Comparison of ENCODE assay signal across 20 cellular contexts in genomic region chr10:29107866-29108498, GRCh38.
"Had no signal": no experiment of that assay in that cellular context is flagged by ENCODE, and none has a peak within 500 bp of the region (broad histone marks: within the 10 kb centered on the region; RNA-seq: fewer than 3 reads in every experiment).

No MANE protein-coding gene starts in this region.

- H3K4me3 Mint-ChIP-seq: natural killer cell; neural crest cell; stimulated activated effector memory CD8-positive, alpha-beta T cell treated with anti-CD3 and anti-CD28 coated beads, Interleukin-12 subunit alpha, Interleukin-12 subunit beta, amount 100 ng/mL, for 72 hours had no signal

- H3K4me2 ChIP-seq: smooth muscle cell had no signal

- H3K9me3 ChIP-seq: ovary, stomach, thoracic aorta, transverse colon had no signal

- H3K4me3 ChIP-seq: coronary artery, ovary, smooth muscle cell, stomach, thoracic aorta, transverse colon had no signal

- DNase-seq: effector CD4-positive, alpha-beta T cell; foreskin melanocyte; head of caudate nucleus; hippocampal formation; left colon; left ventricle myocardium superior; natural killer cell; nucleus accumbens; ovary; right cardiac atrium; stimulated activated CD4-positive, alpha-beta T cell treated with anti-CD3 and anti-CD28 coated beads, Interleukin-2, amount 100 ng/mL, for 48 hours; stimulated activated CD8-positive, alpha-beta memory T cell treated with anti-CD3 and anti-CD28 coated beads, Interleukin-4, amount 100 ng/mL, for 48 hours; stomach; substantia nigra; transverse colon had no signal

- H3K36me3 Mint-ChIP-seq: natural killer cell; stimulated activated effector memory CD8-positive, alpha-beta T cell treated with anti-CD3 and anti-CD28 coated beads, Interleukin-12 subunit alpha, Interleukin-12 subunit beta, amount 100 ng/mL, for 72 hours had no signal

- ATAC-seq: left colon, left ventricle myocardium superior, natural killer cell, right cardiac atrium had no signal

- H3K4me1 Mint-ChIP-seq: natural killer cell; stimulated activated effector memory CD8-positive, alpha-beta T cell treated with anti-CD3 and anti-CD28 coated beads, Interleukin-12 subunit alpha, Interleukin-12 subunit beta, amount 100 ng/mL, for 72 hours had no signal

- H3K27ac ChIP-seq: coronary artery, ovary, thoracic aorta, transverse colon had no signal

- H3K27me3 ChIP-seq: ovary, stomach, transverse colon had no signal

- H3K9me3 Mint-ChIP-seq: neural crest cell had no signal

- H3K36me3 ChIP-seq: ovary, stomach, thoracic aorta, transverse colon had no signal

- H3K27ac Mint-ChIP-seq: natural killer cell; stimulated activated effector memory CD8-positive, alpha-beta T cell treated with anti-CD3 and anti-CD28 coated beads, Interleukin-12 subunit alpha, Interleukin-12 subunit beta, amount 100 ng/mL, for 72 hours had no signal
